14 cellular contexts compared by ENCODE assay signal in the genomic region with DNA sequence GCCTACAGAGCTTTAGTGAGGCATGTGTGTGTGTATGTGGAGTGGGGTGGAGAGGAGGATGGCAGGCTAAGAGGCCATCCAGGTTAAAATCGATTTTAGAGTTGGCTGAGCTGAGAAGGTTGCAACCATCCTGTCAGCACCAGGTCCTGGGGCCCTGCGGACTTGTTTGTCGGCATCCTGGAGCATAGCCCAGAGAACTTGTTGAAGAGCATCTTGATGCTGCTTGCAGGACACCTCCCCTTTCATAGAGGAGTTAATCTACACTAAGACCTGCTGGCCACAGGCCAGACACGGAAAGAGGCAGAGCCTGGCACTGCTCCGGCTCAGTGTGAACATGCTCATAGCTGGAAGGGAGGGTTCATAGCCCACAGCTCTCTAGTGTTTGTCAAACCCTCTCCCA.
DNase-seq lines count a peak whose midpoint lies in the region; ATAC-seq and TF ChIP-seq lines count a peak whose summit lies in the region.
"Had no signal": no experiment of that assay in that cellular context is flagged by ENCODE, and none has a peak within 500 bp of the region (broad histone marks: within the 10 kb centered on the region; RNA-seq: fewer than 3 reads in every experiment).

No MANE protein-coding gene starts in this region.

- no peak for TF ChIP-seq EP300 in stomach (IDR thresholded peaks at IDR 0.05)

- DNase-seq in NCI-H524 (lab: John Stamatoyannopoulos, UW) (peak; percentile 53 to 84), NCI-H524 treated with DMSO at 0.1 percent for 48 hours (lab: John Stamatoyannopoulos, UW) (no peak), epithelial cell of prostate (ENCODE audit: low read depth, low spot score) (no peak), left lung (no peak), stomach (peak; percentile 74), NCI-H2227 (lab: John Stamatoyannopoulos, UW; ENCODE audit: unreplicated experiment) (no peak)
- no peak for DNase-seq in activated CD4-positive, alpha-beta T cell treated with anti-CD3 and anti-CD28 coated beads, Interleukin-2, amount 50 U/mL, for 48 hours
- DNase-seq: activated CD4-positive, alpha-beta T cell treated with anti-CD3 and anti-CD28 coated beads, Interleukin-2, amount 50 U/mL, for 1 hour; CD4-positive, alpha-beta T cell; NCI-H1048; NCI-H526 treated with DMSO at 0.1 percent for 48 hours had no signal

- 37 to 61% (median 42%) methylated on average over 5 of the region's 5 CpGs for WGBS in stomach, 5 donors

- H3K27ac ChIP-seq in epithelial cell of prostate: peak overlapping the region; percentile 26
- no peak overlapping the region for H3K27ac ChIP-seq in left lung
- H3K27ac ChIP-seq in stomach: no peak overlapping the region

- no peak for TF ChIP-seq POLR2A in stomach (IDR thresholded peaks at IDR 0.05)

- H3K4me3 ChIP-seq in left lung (no peak overlapping the region), stomach (no peak overlapping the region)
- H3K4me3 ChIP-seq: GM23338, smooth muscle cell had no signal

- H3K36me3 ChIP-seq in left lung: no peaks in the 10 kb centered on the region
- no peaks in the 10 kb centered on the region for H3K36me3 ChIP-seq in stomach

- H3K4me1 ChIP-seq in left lung: no peaks in the 10 kb centered on the region
- H3K4me1 ChIP-seq in stomach: peaks cover 0 to 7% (median 0%) of the 10 kb centered on the region in 4 donors

- H3K9me3 ChIP-seq in left lung: no peaks in the 10 kb centered on the region
- no peaks in the 10 kb centered on the region for H3K9me3 ChIP-seq in stomach

- TF ChIP-seq CTCF in left lung (IDR thresholded peaks at IDR 0.05): no peak
- TF ChIP-seq CTCF in stomach (IDR thresholded peaks at IDR 0.05): no peak

- ATAC-seq in left lung (peak; percentile 73), GM19395 (IDR thresholded peaks at IDR 0.05; ENCODE audit: unreplicated experiment) (no peak)
- ATAC-seq: GM23338 had no signal

- H3K27me3 ChIP-seq in left lung: no peaks in the 10 kb centered on the region
- peaks cover 0 to 4% (median 0%) of the 10 kb centered on the region in 3 donors for H3K27me3 ChIP-seq in stomach

- intact Hi-C loops in left lung (cut with DNase I): no loop called here
- intact Hi-C loops in stomach (cut with DNase I; ENCODE audit: low total_unique reads): no loop called here

Comparison
In these comparisons a context has a peak if more than half of its experiments do, and no peak if none do; other contexts are left out.
1. DNase-seq: peak in NCI-H524 (2 of 2) and stomach (single experiment); none in NCI-H524 treated with DMSO at 0.1 percent for 48 hours (single experiment), epithelial cell of prostate (single experiment), left lung (0 of 2), NCI-H2227 (single experiment) and activated CD4-positive, alpha-beta T cell treated with anti-CD3 and anti-CD28 coated beads, Interleukin-2, amount 50 U/mL, for 48 hours (0 of 2).